Comparison of ENCODE assay signal across 10 cellular contexts in genomic region chr3:158103131-158103955, GRCh38. TPM values are rescaled to one million over a fixed set of nuclear protein-coding genes. Genes with fewer than 3 reads are reported as not detected.
DNase-seq lines count a peak whose midpoint lies in the region; ATAC-seq and TF ChIP-seq lines count a peak whose summit lies in the region.
"Had no signal": no experiment of that assay in that cellular context is flagged by ENCODE, and none has a peak within 500 bp of the region (broad histone marks: within the 10 kb centered on the region; RNA-seq: fewer than 3 reads in every experiment).

No MANE protein-coding gene starts in this region.

- no peak overlapping the region for H3K27ac ChIP-seq in HEK293 (ENCODE audit: extremely low read depth, low read depth, low read length)
- no peak overlapping the region for H3K27ac ChIP-seq in duodenal mucosa (ENCODE audit: low read depth, low read length)
- H3K27ac ChIP-seq: SK-N-MC had no signal

- TF ChIP-seq CTCF in CD14-positive monocyte (IDR thresholded peaks at IDR 0.05): no peak
- no peak for TF ChIP-seq CTCF in HEK293 (tag by site-specific recombination; IDR thresholded peaks at IDR 0.05)

- H3K9me3 ChIP-seq in HEK293 (ENCODE audit: control insufficient read depth, insufficient read depth, low read depth, low read length) (no peaks in the 10 kb centered on the region), duodenal mucosa (ENCODE audit: control insufficient read depth in 1 of 2, low read length in 2 of 2) (no peaks in the 10 kb centered on the region)

- intact Hi-C loops in CD14-positive monocyte (cut with micrococcal nuclease): no loop called here

- H3K9ac ChIP-seq in duodenal mucosa (ENCODE audit: low read depth in 1 of 2, low read length in 2 of 2): no peak overlapping the region

- no peak overlapping the region for H3K27ac Mint-ChIP-seq in CD14-positive monocyte
- H3K27ac Mint-ChIP-seq in naive thymus-derived CD8-positive, alpha-beta T cell: peak overlapping the region in 3 of 10 donors; percentile 74 to 86 (median 74)

- H3K4me3 Mint-ChIP-seq in CD14-positive monocyte: peak overlapping the region; percentile 61 to 96
- H3K4me3 Mint-ChIP-seq in naive thymus-derived CD8-positive, alpha-beta T cell: peak overlapping the region; percentile 22 to 72 (median 66)

- CTCF ChIA-PET in HEK293 (lab: Yijun Ruan, JAX): no interaction called here

- H3K27me3 Mint-ChIP-seq in CD14-positive monocyte (ENCODE audit: low read depth in 3 of 3): peaks cover 95 to 99% (median 98%) of the 10 kb centered on the region in 3 donors
- peaks cover 64 to 99% (median 83%) of the 10 kb centered on the region in 5 donors for H3K27me3 Mint-ChIP-seq in naive thymus-derived CD8-positive, alpha-beta T cell

- peak; percentile 16 to 21 for ATAC-seq in naive thymus-derived CD8-positive, alpha-beta T cell
- ATAC-seq in GM19395 (IDR thresholded peaks at IDR 0.05; ENCODE audit: unreplicated experiment): no peak

- H3K4me1 Mint-ChIP-seq in CD14-positive monocyte: peaks cover 53% of the 10 kb centered on the region
- peaks cover 24 to 54% (median 45%) of the 10 kb centered on the region in 4 donors for H3K4me1 Mint-ChIP-seq in naive thymus-derived CD8-positive, alpha-beta T cell

- POLR2A ChIA-PET in HEK293 (lab: Yijun Ruan, JAX): no interaction called here
- POLR2A ChIA-PET in naive thymus-derived CD8-positive, alpha-beta T cell (lab: Charles Lee): no interaction called here

- H3K4me1 ChIP-seq in HEK293 (ENCODE audit: control insufficient read depth, insufficient read depth, low read length): no peaks in the 10 kb centered on the region; the same call in 1 of the 2 replicates
- H3K4me1 ChIP-seq in duodenal mucosa (ENCODE audit: control insufficient read depth in 1 of 2, insufficient read depth in 2 of 2, low read length in 2 of 2): peaks cover 20 to 30% of the 10 kb centered on the region in 2 donors

- H3K9me3 Mint-ChIP-seq in CD14-positive monocyte: peaks cover 0 to 60% (median 48%) of the 10 kb centered on the region in 7 donors
- peaks cover 0 to 30% (median 0%) of the 10 kb centered on the region in 9 donors for H3K9me3 Mint-ChIP-seq in naive thymus-derived CD8-positive, alpha-beta T cell

- H3K4me3 ChIP-seq in HEK293 (ENCODE audit: low read depth, low read length): no peak overlapping the region
- peak overlapping the region; percentile 23 to 54 for H3K4me3 ChIP-seq in duodenal mucosa (ENCODE audit: low read depth in 1 of 2, low read length in 2 of 2)

- H3K36me3 Mint-ChIP-seq in CD14-positive monocyte: peaks cover 14 to 35% of the 10 kb centered on the region in 2 donors
- peaks cover 0 to 24% (median 19%) of the 10 kb centered on the region in 3 donors for H3K36me3 Mint-ChIP-seq in naive thymus-derived CD8-positive, alpha-beta T cell

- DNase-seq in CD14-positive monocyte (ENCODE audit: low spot score) (no peak), NCI-H2196 treated with DMSO at 0.1 percent for 48 hours (lab: John Stamatoyannopoulos, UW; ENCODE audit: unreplicated experiment) (no peak), COLO668 (lab: John Stamatoyannopoulos, UW; ENCODE audit: unreplicated experiment) (no peak), pons (ENCODE audit: low spot score) (no peak)
- DNase-seq in naive thymus-derived CD8-positive, alpha-beta T cell: peak in 3 of 10 donors; percentile 5 to 27 (median 27)

- peaks cover 87 to 95% of the 10 kb centered on the region in 2 donors for H3K27me3 ChIP-seq in duodenal mucosa (ENCODE audit: control insufficient read depth in 1 of 2, insufficient read depth in 2 of 2, low read length in 2 of 2)

- peaks cover 0 to 24% of the 10 kb centered on the region in 2 experiments; a peak in 1 of 3 replicates for H3K36me3 ChIP-seq in HEK293 (ENCODE audit: control insufficient read depth in 2 of 2, insufficient read depth in 1 of 2, low read length in 2 of 2)
- no peaks in the 10 kb centered on the region for H3K36me3 ChIP-seq in duodenal mucosa (ENCODE audit: control insufficient read depth in 1 of 2, insufficient read depth in 2 of 2, low read length in 2 of 2)

TF ChIP-seq in HEK293, 187 proteins besides CTCF, POLR2A, EP300 and RAD21:
- TF ChIP-seq SETDB1 (IDR thresholded peaks at IDR 0.05; ENCODE audit: insufficient read length, low read length): no peak
- TF ChIP-seq ZNF148 (tag by site-specific recombination; IDR thresholded peaks at IDR 0.05; ENCODE audit: borderline replicate concordance): no peak
- no peak for TF ChIP-seq ZNF621 (tag by site-specific recombination; IDR thresholded peaks at IDR 0.05)
- no peak for TF ChIP-seq ZSCAN30 (tag by site-specific recombination; IDR thresholded peaks at IDR 0.05)
- TF ChIP-seq SALL2 (tag by site-specific recombination; IDR thresholded peaks at IDR 0.05; ENCODE audit: borderline replicate concordance): no peak
- no peak for TF ChIP-seq ZNF184 (tag by site-specific recombination; IDR thresholded peaks at IDR 0.05)
- TF ChIP-seq ZNF747 (tag by site-specific recombination; IDR thresholded peaks at IDR 0.05): no peak
- TF ChIP-seq ZNF202 (tag by site-specific recombination; IDR thresholded peaks at IDR 0.05; ENCODE audit: borderline replicate concordance): peak; percentile 55; the same call in 1 of the 2 replicates
- TF ChIP-seq ZNF302 (tag by site-specific recombination; IDR thresholded peaks at IDR 0.05; ENCODE audit: low read depth): no peak

RNA-seq across cellular contexts. Expression of gene SHOX2, which starts 2.9 kb away (rescaled TPM):
- polyA plus RNA-seq in CD14-positive monocyte: not detected
- not detected for total RNA-seq in naive thymus-derived CD8-positive, alpha-beta T cell
- not detected for polyA plus RNA-seq in naive thymus-derived CD8-positive, alpha-beta T cell
- total RNA-seq: kidney epithelial cell had no signal

RNA-seq across cellular contexts. Expression of gene RSRC1, which starts 6.5 kb away (rescaled TPM):
- 10 to 100 TPM; 15.1 to 31.7 TPM for polyA plus RNA-seq in CD14-positive monocyte
- 10 to 100 TPM; 32.6 to 36.9 TPM for total RNA-seq in naive thymus-derived CD8-positive, alpha-beta T cell
- polyA plus RNA-seq in naive thymus-derived CD8-positive, alpha-beta T cell: 10 to 100 TPM; 30.2 to 38.3 (median 32.6) TPM
